22 cellular contexts compared by ENCODE assay signal in genomic region chr5:156522651-156523529, GRCh38.
"Had no signal": no experiment of that assay in that cellular context is flagged by ENCODE, and none has a peak within 500 bp of the region (broad histone marks: within the 10 kb centered on the region; RNA-seq: fewer than 3 reads in every experiment).

No MANE protein-coding gene starts in this region.

- H3K9me3 ChIP-seq: lower lobe of right lung, pancreas, prostate gland, sigmoid colon, uterus had no signal

- H3K27ac ChIP-seq: lower lobe of right lung, pancreas, prostate gland, sigmoid colon, spleen, tibial nerve, uterus had no signal

- H3K36me3 ChIP-seq: lower lobe of right lung, pancreas, prostate gland, sigmoid colon, spleen, tibial nerve, uterus had no signal

- H3K27me3 ChIP-seq: pancreas, sigmoid colon, spleen, tibial nerve, uterus had no signal

- DNase-seq: islet precursor cell; left ventricle myocardium superior; lower lobe of right lung; mammary epithelial cell; mesenchymal stem cell; naive thymus-derived CD8-positive, alpha-beta T cell; nucleus accumbens; pancreas; posterior cingulate gyrus; retina; right cardiac atrium; sigmoid colon; small intestine; spleen; stimulated activated CD4-positive, alpha-beta T cell treated with anti-CD3 and anti-CD28 coated beads, Interleukin-4, amount 100 ng/mL, for 24 hours; stimulated activated naive CD4-positive, alpha-beta T cell; stimulated activated naive CD8-positive, alpha-beta T cell treated with anti-CD3 and anti-CD28 coated beads, Interleukin-15, amount 100 ng/mL, for 72 hours; substantia nigra; uterus had no signal

- H3K4me3 ChIP-seq: lower lobe of right lung, pancreas, prostate gland, sigmoid colon, spleen, tibial nerve, uterus had no signal

- ATAC-seq: left ventricle myocardium superior; lower lobe of right lung; naive thymus-derived CD8-positive, alpha-beta T cell; pancreas; right cardiac atrium; stimulated activated effector memory CD8-positive, alpha-beta T cell treated with anti-CD3 and anti-CD28 coated beads, Interleukin-12 subunit alpha, Interleukin-12 subunit beta, amount 100 ng/mL, for 72 hours; stimulated activated naive CD8-positive, alpha-beta T cell treated with anti-CD3 and anti-CD28 coated beads, Interleukin-15, amount 100 ng/mL, for 72 hours had no signal

- H3K4me1 ChIP-seq: lower lobe of right lung, pancreas, prostate gland, spleen, tibial nerve, uterus had no signal
